Comparison of ENCODE assay signal across 16 cellular contexts in genomic region chr12:82896286-82896685, GRCh38.
DNase-seq lines count a peak whose midpoint lies in the region; ATAC-seq and TF ChIP-seq lines count a peak whose summit lies in the region.
"Had no signal": no experiment of that assay in that cellular context is flagged by ENCODE, and none has a peak within 500 bp of the region (broad histone marks: within the 10 kb centered on the region; RNA-seq: fewer than 3 reads in every experiment).

No MANE protein-coding gene starts in this region.

- no peaks in the 10 kb centered on the region for H3K79me2 ChIP-seq in osteoblast (ENCODE audit: insufficient read depth, low read length)
- H3K79me2 ChIP-seq in GM23338 (replicated peaks; ENCODE audit: insufficient read depth): no peaks in the 10 kb centered on the region

- POLR2A ChIA-PET in HEK293T (lab: Yijun Ruan, JAX): interaction anchor here (1.0 kb wide), 1 partner anchor 210 kb away, joined by 3 read pairs; no protein-coding TSS in a partner anchor

- H3F3A ChIP-seq in GM23338 (replicated peaks; ENCODE audit: low read depth): no peaks in the 10 kb centered on the region

- H3K27ac ChIP-seq in colonic mucosa: peak overlapping the region; percentile 55
- no peak overlapping the region for H3K27ac ChIP-seq in osteoblast (ENCODE audit: low read depth, low read length)
- H3K27ac ChIP-seq in transverse colon: peak overlapping the region; percentile 54 to 71 (median 69)
- H3K27ac ChIP-seq in GM23338 (ENCODE audit: low read depth): no peak overlapping the region
- H3K27ac ChIP-seq: A549, C4-2B had no signal

- H3K36me3 Mint-ChIP-seq in GM23338 (ENCODE audit: low read depth): no peaks in the 10 kb centered on the region

- H3K9me2 ChIP-seq in GM23338 (ENCODE audit: insufficient read depth): no peaks in the 10 kb centered on the region

- H3K4me2 ChIP-seq in osteoblast (ENCODE audit: insufficient read depth, low read length): no peak overlapping the region
- H3K4me2 ChIP-seq in GM23338: no peak overlapping the region

- intact Hi-C loops in colonic mucosa (cut with DNase I): loop anchor here (10.0 kb wide), 1 partner anchor 211 kb away; the partner anchor contains the start of gene TMTC2
- intact Hi-C loops in left colon (cut with DNase I, micrococcal nuclease): no loop called here
- intact Hi-C loops in transverse colon (cut with DNase I; ENCODE audit: low total_unique reads): no loop called here

- no peaks in the 10 kb centered on the region for H3K4me1 ChIP-seq in colonic mucosa
- H3K4me1 ChIP-seq in osteoblast (ENCODE audit: insufficient read depth, low read length): no peaks in the 10 kb centered on the region
- H3K4me1 ChIP-seq in transverse colon: peaks cover 0 to 23% (median 10%) of the 10 kb centered on the region in 4 donors
- no peaks in the 10 kb centered on the region for H3K4me1 ChIP-seq in GM23338 (ENCODE audit: insufficient read depth)
- H3K4me1 ChIP-seq: BE2C had no signal

- H3K4me3 ChIP-seq in colonic mucosa: no peak overlapping the region
- no peak overlapping the region for H3K4me3 ChIP-seq in osteoblast (ENCODE audit: insufficient read depth, low read length)
- H3K4me3 ChIP-seq in transverse colon: no peak overlapping the region
- no peak overlapping the region for H3K4me3 ChIP-seq in GM23338
- H3K4me3 ChIP-seq: A549 had no signal

- H2AFZ ChIP-seq in osteoblast (ENCODE audit: low read length) (no peak overlapping the region), GM23338 (no peak overlapping the region)

- H3K27me3 Mint-ChIP-seq in GM23338 (ENCODE audit: insufficient read depth, low read depth, poor library complexity): peaks cover 1% of the 10 kb centered on the region
- H3K27me3 Mint-ChIP-seq: CD4-positive, alpha-beta memory T cell had no signal

- in situ Hi-C loops in transverse colon (cut with MboI; ENCODE audit: low pct_ligation_motif_present in 1 of 4, low pct_unique_long_range_greater_than_20kb in 1 of 4, low sequenced_read_pairs in 3 of 4): no loop called here

- H4K20me1 ChIP-seq in osteoblast (ENCODE audit: insufficient read depth, low read length): no peaks in the 10 kb centered on the region
- H4K20me1 ChIP-seq in GM23338 (replicated peaks; ENCODE audit: insufficient read depth): no peaks in the 10 kb centered on the region

- H3K9ac ChIP-seq in colonic mucosa (ENCODE audit: low read depth in 2 of 2, low read length in 2 of 2): no peak overlapping the region

- H3K9me3 Mint-ChIP-seq in GM23338: no peaks in the 10 kb centered on the region

- ATAC-seq in left colon (peak; percentile 94), GM23338 (no peak), HG02571 (IDR thresholded peaks at IDR 0.05; ENCODE audit: unreplicated experiment) (no peak)

- WGBS in transverse colon (ENCODE audit: low coverage in 1 of 2), 2 donors: 50 to 57% methylated on average over 7 of the region's 7 CpGs

- CTCF ChIA-PET in HEK293T (lab: Yijun Ruan, JAX): no interaction called here

- no peaks in the 10 kb centered on the region for H3K9me3 ChIP-seq in colonic mucosa
- no peaks in the 10 kb centered on the region for H3K9me3 ChIP-seq in osteoblast (ENCODE audit: low read depth, low read length)
- H3K9me3 ChIP-seq in transverse colon: no peaks in the 10 kb centered on the region
- H3K9me3 ChIP-seq: A549, BE2C had no signal

- no peaks in the 10 kb centered on the region for H3K36me3 ChIP-seq in colonic mucosa
- no peaks in the 10 kb centered on the region for H3K36me3 ChIP-seq in osteoblast (ENCODE audit: insufficient read depth, low read length)
- no peaks in the 10 kb centered on the region for H3K36me3 ChIP-seq in transverse colon
- no peaks in the 10 kb centered on the region for H3K36me3 ChIP-seq in GM23338 (ENCODE audit: insufficient read depth)
- H3K36me3 ChIP-seq: BE2C had no signal

- TF ChIP-seq CTCF in colonic mucosa (IDR thresholded peaks at IDR 0.05): no peak
- TF ChIP-seq CTCF in osteoblast (IDR thresholded peaks at IDR 0.05; ENCODE audit: extremely low read depth, low read depth, low read length): no peak
- TF ChIP-seq CTCF in transverse colon (IDR thresholded peaks at IDR 0.05): no peak
- TF ChIP-seq CTCF in GM23338 (conservative IDR thresholded peaks at IDR 0.05; ENCODE audit: low read depth in 2 of 2): no peak

- TF ChIP-seq EP300 in transverse colon (IDR thresholded peaks at IDR 0.05; ENCODE audit: low read depth): no peak

- H3K4me1 Mint-ChIP-seq in GM23338: no peaks in the 10 kb centered on the region; the same call in 2 of the 3 replicates

- TF ChIP-seq POLR2A in transverse colon (IDR thresholded peaks at IDR 0.05): no peak

- H3K27ac Mint-ChIP-seq in GM23338: no peak overlapping the region

- H3K4me3 Mint-ChIP-seq in GM23338: no peak overlapping the region
- H3K4me3 Mint-ChIP-seq: CD4-positive, alpha-beta memory T cell had no signal

- no peaks in the 10 kb centered on the region for H3K27me3 ChIP-seq in colonic mucosa
- H3K27me3 ChIP-seq in osteoblast (ENCODE audit: insufficient read depth, low read length): no peaks in the 10 kb centered on the region
- no peaks in the 10 kb centered on the region for H3K27me3 ChIP-seq in transverse colon
- no peaks in the 10 kb centered on the region for H3K27me3 ChIP-seq in GM23338 (ENCODE audit: insufficient read depth)
- H3K27me3 ChIP-seq: BE2C had no signal

- no peak for DNase-seq in colonic mucosa
- DNase-seq in left colon: no peak
- peak; percentile 32 for DNase-seq in osteoblast (ENCODE audit: insufficient read length, low spot score, missing footprints)
- DNase-seq in transverse colon: no peak
- no peak for DNase-seq in GM23338 (ENCODE audit: low spot score)
- no peak for DNase-seq in NCI-H2081 treated with DMSO at 0.1 percent for 48 hours (lab: John Stamatoyannopoulos, UW)
- DNase-seq in HEK293T (ENCODE audit: extremely low spot score): no peak
- DNase-seq: BE2C; CD4-positive, alpha-beta memory T cell; DMS79 treated with DMSO at 0.1 percent for 48 hours; EL; GDM1; HCEC 1CT had no signal

TF ChIP-seq in GM23338, 12 proteins besides CTCF, POLR2A, EP300 and RAD21 (continues in another document):
- TF ChIP-seq CREB1 (CRISPR knock-in tag; IDR thresholded peaks at IDR 0.05; ENCODE audit: low read depth): no peak

TF ChIP-seq in HEK293T, 16 proteins besides CTCF, POLR2A, EP300 and RAD21:
- TF ChIP-seq BHLHE40 (IDR thresholded peaks at IDR 0.05; ENCODE audit: borderline replicate concordance): no peak
- TF ChIP-seq ZNF384 (IDR thresholded peaks at IDR 0.05): no peak
- no peak for TF ChIP-seq FOXA1 (IDR thresholded peaks at IDR 0.05)
- no peak for TF ChIP-seq HDGF (IDR thresholded peaks at IDR 0.05; ENCODE audit: borderline replicate concordance)
- TF ChIP-seq, protein P1, sequence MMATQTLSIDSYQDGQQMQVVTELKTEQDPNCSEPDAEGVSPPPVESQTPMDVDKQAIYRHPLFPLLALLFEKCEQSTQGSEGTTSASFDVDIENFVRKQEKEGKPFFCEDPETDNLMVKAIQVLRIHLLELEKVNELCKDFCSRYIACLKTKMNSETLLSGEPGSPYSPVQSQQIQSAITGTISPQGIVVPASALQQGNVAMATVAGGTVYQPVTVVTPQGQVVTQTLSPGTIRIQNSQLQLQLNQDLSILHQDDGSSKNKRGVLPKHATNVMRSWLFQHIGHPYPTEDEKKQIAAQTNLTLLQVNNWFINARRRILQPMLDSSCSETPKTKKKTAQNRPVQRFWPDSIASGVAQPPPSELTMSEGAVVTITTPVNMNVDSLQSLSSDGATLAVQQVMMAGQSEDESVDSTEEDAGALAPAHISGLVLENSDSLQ (IDR thresholded peaks at IDR 0.05): no peak
- TF ChIP-seq TARDBP (IDR thresholded peaks at IDR 0.05): no peak
- TF ChIP-seq SUZ12 (IDR thresholded peaks at IDR 0.05): no peak
- TF ChIP-seq L3MBTL2 (conservative IDR thresholded peaks at IDR 0.05): no peak
- no peak for TF ChIP-seq ELF4 (IDR thresholded peaks at IDR 0.05)

Comparison
In these comparisons a context has a peak if more than half of its experiments do, and no peak if none do; other contexts are left out.
1. H3K27ac ChIP-seq: peak in colonic mucosa (single experiment) and transverse colon (4 of 4); none in osteoblast (single experiment) and GM23338 (single experiment).